1 cellular context compared by ENCODE assay signal in genomic region chr10:133308431-133309110, GRCh38.
TF ChIP-seq lines count a peak whose summit lies in the region.

Gene TUBGCP2 (minus strand): TSS chr10:133308872. CDS start chr10:133302941, 5,931 bp downstream.
Gene ZNF511 (plus strand): TSS chr10:133308914. CDS start chr10:133308944, 30 bp downstream.

TF ChIP-seq in WTC11, 78 proteins besides CTCF, POLR2A, EP300 and RAD21 (continued from another document and continues in another):
- TF ChIP-seq PRDM15 (CRISPR knock-in tag; IDR thresholded peaks at IDR 0.05) (no peak), EMX1 (CRISPR knock-in tag; IDR thresholded peaks at IDR 0.05) (0 out of 2 replicates have a peak, but pooled peaks have one; percentile 40), ATF1 (CRISPR knock-in tag; IDR thresholded peaks at IDR 0.05) (no peak), MYBL2 (CRISPR knock-in tag; IDR thresholded peaks at IDR 0.05) (no peak), ZNF232 (CRISPR knock-in tag; IDR thresholded peaks at IDR 0.05) (no peak), ZSCAN18 (CRISPR knock-in tag; IDR thresholded peaks at IDR 0.05) (no peak), MAX (CRISPR knock-in tag; IDR thresholded peaks at IDR 0.05) (no peak), FOXP1 (CRISPR knock-in tag; IDR thresholded peaks at IDR 0.05; ENCODE audit: borderline replicate concordance) (peak; percentile 61; the same call in 1 of the 2 replicates), TCF7 (CRISPR knock-in tag; IDR thresholded peaks at IDR 0.05; ENCODE audit: low read depth) (0 out of 2 replicates have a peak, but pooled peaks have one; percentile 20), HMGA2 (CRISPR knock-in tag; IDR thresholded peaks at IDR 0.05) (no peak), ZNF423 (CRISPR knock-in tag; IDR thresholded peaks at IDR 0.05) (peak; percentile 55; the same call in 1 of the 2 replicates), AFF4 (CRISPR knock-in tag; IDR thresholded peaks at IDR 0.05; ENCODE audit: borderline replicate concordance) (no peak), IRF2 (CRISPR knock-in tag; IDR thresholded peaks at IDR 0.05; ENCODE audit: borderline replicate concordance, low read depth) (no peak), FOXK1 (CRISPR knock-in tag; IDR thresholded peaks at IDR 0.05) (peak; percentile 82), NR3C1 (CRISPR knock-in tag; conservative IDR thresholded peaks at IDR 0.05; ENCODE audit: low read depth) (no peak), ZNF281 (CRISPR knock-in tag; IDR thresholded peaks at IDR 0.05) (no peak), CREM (CRISPR knock-in tag; IDR thresholded peaks at IDR 0.05) (peak; percentile 96), ERG (CRISPR knock-in tag; IDR thresholded peaks at IDR 0.05) (no peak), IRF1 (CRISPR knock-in tag; IDR thresholded peaks at IDR 0.05) (0 out of 2 replicates have a peak, but pooled peaks have one; percentile 42), ZNF512 (CRISPR knock-in tag; IDR thresholded peaks at IDR 0.05; ENCODE audit: borderline replicate concordance) (no peak), HMGXB4 (CRISPR knock-in tag; IDR thresholded peaks at IDR 0.05) (peak; percentile 77), JAZF1 (CRISPR knock-in tag; IDR thresholded peaks at IDR 0.05) (no peak), TEAD1 (CRISPR knock-in tag; IDR thresholded peaks at IDR 0.05) (peak; percentile 75), ARID4B (CRISPR knock-in tag; IDR thresholded peaks at IDR 0.05; ENCODE audit: borderline replicate concordance) (no peak), FOXP4 (CRISPR knock-in tag; IDR thresholded peaks at IDR 0.05) (peak; percentile 88)
